25 cellular contexts compared by ENCODE assay signal in genomic region chr9:115278241-115279035, GRCh38.
DNase-seq lines count a peak whose midpoint lies in the region; ATAC-seq and TF ChIP-seq lines count a peak whose summit lies in the region.
"Had no signal": no experiment of that assay in that cellular context is flagged by ENCODE, and none has a peak within 500 bp of the region (broad histone marks: within the 10 kb centered on the region; RNA-seq: fewer than 3 reads in every experiment).

No MANE protein-coding gene starts in this region.

- no peaks in the 10 kb centered on the region for H3K36me3 Mint-ChIP-seq in neural progenitor cell
- no peaks in the 10 kb centered on the region for H3K36me3 Mint-ChIP-seq in natural killer cell
- H3K36me3 Mint-ChIP-seq: CD14-positive monocyte, IgD-negative memory B cell had no signal

- DNase-seq in GM13977 (ENCODE audit: low spot score): peak; percentile 34
- DNase-seq in astrocyte of the spinal cord (ENCODE audit: low read depth, low spot score): peak; percentile 9
- DNase-seq in neural progenitor cell (ENCODE audit: low spot score): peak; percentile 64
- no peak for DNase-seq in upper lobe of right lung
- DNase-seq in natural killer cell: no peak
- DNase-seq in NCI-H1417 treated with DMSO at 0.1 percent for 48 hours (lab: John Stamatoyannopoulos, UW): no peak
- DNase-seq in Peyer's patch: no peak
- DNase-seq: ACHN; AML-193; COR-L47; DMS153; Kasumi-1; MM.1S; NCI-H1092 treated with DMSO at 0.1 percent for 48 hours; NCI-H1694 treated with DMSO at 0.1 percent for 48 hours; NCI-H345; NCI-H526; NK-92 treated with Interleukin-12 subunit alpha and Interleukin-12 subunit beta, amount 100 ng/mL, for 24 hours; OCI-M1; RPMI8226 had no signal

- H3K27ac ChIP-seq in neural progenitor cell (peak overlapping the region; percentile 90), upper lobe of right lung (no peak overlapping the region), Peyer's patch (no peak overlapping the region)
- H3K27ac ChIP-seq: SJCRH30 had no signal

- TF ChIP-seq POLR2A in Peyer's patch (IDR thresholded peaks at IDR 0.05): no peak

- H3K4me2 ChIP-seq in neural progenitor cell: peak overlapping the region; percentile 43

- H3K36me3 ChIP-seq in neural progenitor cell: no peaks in the 10 kb centered on the region
- no peaks in the 10 kb centered on the region for H3K36me3 ChIP-seq in upper lobe of right lung
- no peaks in the 10 kb centered on the region for H3K36me3 ChIP-seq in Peyer's patch
- H3K36me3 ChIP-seq: HAP-1, SJCRH30 had no signal

- in situ Hi-C loops in GM13977 (cut with MboI; ENCODE audit: low pct_unique_long_range_greater_than_20kb, low sequenced_read_pairs, unreplicated experiment): no loop called here
- in situ Hi-C loops in astrocyte of the spinal cord (cut with HindIII; ENCODE audit: low sequenced_read_pairs): no loop called here

- H3F3A ChIP-seq in neural progenitor cell (ENCODE audit: low read depth): peaks cover 21% of the 10 kb centered on the region

- no peak overlapping the region for H3K9ac ChIP-seq in neural progenitor cell

- peaks cover 2% of the 10 kb centered on the region for H3K27me3 Mint-ChIP-seq in neural progenitor cell (ENCODE audit: insufficient read depth, low read depth)
- H3K27me3 Mint-ChIP-seq in natural killer cell (ENCODE audit: low read depth in 2 of 2): peaks cover 0 to 4% of the 10 kb centered on the region in 2 donors

- intact Hi-C loops in upper lobe of right lung (cut with DNase I): no loop called here
- intact Hi-C loops in natural killer cell (cut with micrococcal nuclease): no loop called here

- no peak for TF ChIP-seq CTCF in GM13977 (IDR thresholded peaks at IDR 0.05; ENCODE audit: extremely low read depth, insufficient read depth, missing control alignments)
- TF ChIP-seq CTCF in astrocyte of the spinal cord (IDR thresholded peaks at IDR 0.05; ENCODE audit: low read depth, low read length): no peak
- TF ChIP-seq CTCF in neural progenitor cell (IDR thresholded peaks at IDR 0.05): no peak
- no peak for TF ChIP-seq CTCF in upper lobe of right lung (IDR thresholded peaks at IDR 0.05)
- TF ChIP-seq CTCF in natural killer cell (IDR thresholded peaks at IDR 0.05): no peak
- no peak for TF ChIP-seq CTCF in Peyer's patch (IDR thresholded peaks at IDR 0.05)

- ATAC-seq in HG02885 (IDR thresholded peaks at IDR 0.05; ENCODE audit: poor library complexity, unreplicated experiment): peak; percentile 68
- no peak for ATAC-seq in upper lobe of right lung
- no peak for ATAC-seq in natural killer cell

- no peak overlapping the region for H3K27ac Mint-ChIP-seq in neural progenitor cell
- H3K27ac Mint-ChIP-seq in natural killer cell: no peak overlapping the region
- H3K27ac Mint-ChIP-seq: CD14-positive monocyte, IgD-negative memory B cell had no signal

- peak overlapping the region; percentile 5 for H2AFZ ChIP-seq in neural progenitor cell (replicated peaks)

- no peak overlapping the region for H3K4me3 Mint-ChIP-seq in neural progenitor cell
- H3K4me3 Mint-ChIP-seq in natural killer cell: no peak overlapping the region
- H3K4me3 Mint-ChIP-seq: CD14-positive monocyte, IgD-negative memory B cell had no signal

- no peaks in the 10 kb centered on the region for H4K20me1 ChIP-seq in neural progenitor cell (ENCODE audit: low read depth)

- H3K27me3 ChIP-seq in neural progenitor cell (no peaks in the 10 kb centered on the region), upper lobe of right lung (no peaks in the 10 kb centered on the region), Peyer's patch (no peaks in the 10 kb centered on the region)
- H3K27me3 ChIP-seq: SJCRH30 had no signal

- peaks cover 30% of the 10 kb centered on the region for H3K4me1 ChIP-seq in neural progenitor cell
- H3K4me1 ChIP-seq in upper lobe of right lung: no peaks in the 10 kb centered on the region
- H3K4me1 ChIP-seq in Peyer's patch: no peaks in the 10 kb centered on the region
- H3K4me1 ChIP-seq: HAP-1 had no signal

- H3K4me1 Mint-ChIP-seq in neural progenitor cell (peaks cover 6% of the 10 kb centered on the region), natural killer cell (no peaks in the 10 kb centered on the region)
- H3K4me1 Mint-ChIP-seq: CD14-positive monocyte, IgD-negative memory B cell had no signal

- H3K79me2 ChIP-seq in neural progenitor cell (ENCODE audit: low read depth): no peaks in the 10 kb centered on the region

- H3K9me3 ChIP-seq in neural progenitor cell (ENCODE audit: low read depth): no peaks in the 10 kb centered on the region
- no peaks in the 10 kb centered on the region for H3K9me3 ChIP-seq in upper lobe of right lung
- H3K9me3 ChIP-seq in Peyer's patch: no peaks in the 10 kb centered on the region
- H3K9me3 ChIP-seq: HAP-1 had no signal

- H3K4me3 ChIP-seq in astrocyte of the spinal cord (ENCODE audit: low read depth, low read length): no peak overlapping the region
- no peak overlapping the region for H3K4me3 ChIP-seq in neural progenitor cell
- H3K4me3 ChIP-seq in upper lobe of right lung: no peak overlapping the region
- H3K4me3 ChIP-seq in Peyer's patch: no peak overlapping the region
- H3K4me3 ChIP-seq: HAP-1, SJCRH30 had no signal

- H3K9me3 Mint-ChIP-seq in neural progenitor cell: no peaks in the 10 kb centered on the region
- H3K9me3 Mint-ChIP-seq in natural killer cell: peaks cover 0 to 2% of the 10 kb centered on the region in 2 donors

Comparison
In these comparisons a context has a peak if more than half of its experiments do, and no peak if none do; other contexts are left out.
1. DNase-seq: peak in GM13977 (single experiment), astrocyte of the spinal cord (single experiment) and neural progenitor cell (single experiment); none in upper lobe of right lung (single experiment), natural killer cell (single experiment), NCI-H1417 treated with DMSO at 0.1 percent for 48 hours (single experiment) and Peyer's patch (0 of 3).